ENCODE assay signal across 20 cellular contexts in genomic region chr3:36941162-36941561, GRCh38.
"Had no signal": no experiment of that assay in that cellular context is flagged by ENCODE, and none has a peak within 500 bp of the region (broad histone marks: within the 10 kb centered on the region; RNA-seq: fewer than 3 reads in every experiment).

No MANE protein-coding gene starts in this region.

- H3K9me3 ChIP-seq: heart left ventricle, lower lobe of right lung, ovary, prostate gland, thyroid gland had no signal

- H3K9me3 Mint-ChIP-seq: activated naive CD4-positive, alpha-beta T cell treated with anti-CD3 and anti-CD28 coated beads for 36 hours; effector memory CD8-positive, alpha-beta T cell; WTC11 had no signal

- DNase-seq: activated CD4-positive, alpha-beta T cell treated with anti-CD3 and anti-CD28 coated beads, Interleukin-2, amount 50 U/mL, for 4 hours; activated effector memory CD4-positive, alpha-beta T cell treated with Interleukin-2 at 50 U/mL for 16 hours; activated naive CD4-positive, alpha-beta T cell treated with anti-CD3 and anti-CD28 coated beads for 36 hours; activated T-cell treated with anti-CD3 and anti-CD28 coated beads, Interleukin-2, amount 50 U/mL, for 48 hours; anterior cingulate cortex; central memory CD4-positive, alpha-beta T cell; dorsolateral prefrontal cortex; effector memory CD8-positive, alpha-beta T cell; heart left ventricle; lower lobe of right lung; naive thymus-derived CD4-positive, alpha-beta T cell; ovary; stimulated activated CD4-positive, alpha-beta T cell treated with anti-CD3 and anti-CD28 coated beads, Interleukin-4, amount 100 ng/mL, for 24 hours; stimulated activated naive CD4-positive, alpha-beta T cell treated with Interleukin-2 at 50 U/mL for 16 hours; T-helper 9 cell; thyroid gland had no signal

- H3K27me3 ChIP-seq: dorsolateral prefrontal cortex, heart left ventricle, ovary, thyroid gland had no signal

- H3K27ac ChIP-seq: dorsolateral prefrontal cortex, heart left ventricle, lower lobe of right lung, neural progenitor cell, prostate gland had no signal

- ATAC-seq: effector memory CD8-positive, alpha-beta T cell; heart left ventricle; lower lobe of right lung; naive thymus-derived CD4-positive, alpha-beta T cell; WTC11 had no signal

- H3K27ac Mint-ChIP-seq: activated naive CD4-positive, alpha-beta T cell treated with anti-CD3 and anti-CD28 coated beads for 36 hours; brain; effector memory CD8-positive, alpha-beta T cell; WTC11 had no signal

- H3K36me3 ChIP-seq: heart left ventricle, lower lobe of right lung, neural progenitor cell, ovary, prostate gland, thyroid gland had no signal

- H3K36me3 Mint-ChIP-seq: WTC11 had no signal

- H3K4me3 Mint-ChIP-seq: activated naive CD4-positive, alpha-beta T cell treated with anti-CD3 and anti-CD28 coated beads for 36 hours; brain; effector memory CD8-positive, alpha-beta T cell; naive thymus-derived CD4-positive, alpha-beta T cell; neural progenitor cell; WTC11 had no signal

- H3K27me3 Mint-ChIP-seq: effector memory CD8-positive, alpha-beta T cell had no signal

- H3K4me1 ChIP-seq: prostate gland had no signal

- H3K4me3 ChIP-seq: dorsolateral prefrontal cortex, heart left ventricle, lower lobe of right lung, neural progenitor cell, ovary, prostate gland, thyroid gland had no signal
